Comparison of ENCODE assay signal across 19 cellular contexts in genomic region chr10:33869089-33869488, GRCh38.
"Had no signal": no experiment of that assay in that cellular context is flagged by ENCODE, and none has a peak within 500 bp of the region (broad histone marks: within the 10 kb centered on the region; RNA-seq: fewer than 3 reads in every experiment).

No MANE protein-coding gene starts in this region.

- H3K36me3 ChIP-seq: spleen, thoracic aorta had no signal

- H3K27me3 ChIP-seq: spleen had no signal

- H3K27ac ChIP-seq: coronary artery, spleen, thoracic aorta, VCaP had no signal

- DNase-seq: activated CD4-positive, alpha-beta T cell treated with anti-CD3 and anti-CD28 coated beads, Interleukin-2, amount 10 ng/mL, durations not matched to agents 24 days and 14 days; activated gamma-delta T cell treated with Interleukin-2 at 50 U/mL for 16 hours; activated T-cell treated with anti-CD3 and anti-CD28 coated beads, Interleukin-2, amount 50 U/mL, for 1 hour; cerebellar nuclear complex; foreskin melanocyte; glutamatergic neuron; hypothalamus; naive B cell; spleen; stimulated activated CD4-positive, alpha-beta T cell treated with anti-CD3 and anti-CD28 coated beads, Interleukin-4, amount 100 ng/mL, for 1 hour; stimulated activated naive CD4-positive, alpha-beta T cell; T-cell had no signal

- ATAC-seq: activated CD4-positive, CD25-positive, alpha-beta regulatory T cell treated with anti-CD3 and anti-CD28 coated beads, Interleukin-2, amount 50 U/mL, for 24 hours; T-cell had no signal

- H3K4me3 ChIP-seq: coronary artery, lung, spleen, thoracic aorta had no signal

- H3K9me3 ChIP-seq: spleen, thoracic aorta had no signal

- FAIRE-seq: bronchial epithelial cell, islet of Langerhans had no signal
